ENCODE assay signal across 12 cellular contexts in the genomic region with DNA sequence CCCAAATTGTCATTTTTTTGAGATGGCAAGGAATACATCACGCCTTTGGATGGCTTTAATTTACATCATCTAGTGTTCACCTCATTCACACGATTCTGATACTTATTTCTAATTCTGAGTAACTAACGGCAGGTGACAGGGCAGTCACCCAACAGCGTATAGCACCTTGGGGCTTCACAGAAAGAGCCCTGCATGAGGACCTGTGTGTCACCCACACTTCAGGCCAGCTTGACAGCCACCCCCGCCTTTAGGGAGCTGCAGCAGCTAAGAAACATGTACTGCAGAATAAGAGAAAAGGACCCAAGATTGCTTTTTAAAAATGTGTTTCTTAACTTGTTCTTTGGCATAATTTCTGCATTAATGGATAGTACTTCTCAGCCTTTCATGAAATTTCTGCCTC.
DNase-seq lines count a peak whose midpoint lies in the region; ATAC-seq and TF ChIP-seq lines count a peak whose summit lies in the region.
"Had no signal": no experiment of that assay in that cellular context is flagged by ENCODE, and none has a peak within 500 bp of the region (broad histone marks: within the 10 kb centered on the region; RNA-seq: fewer than 3 reads in every experiment).

No MANE protein-coding gene starts in this region.

- intact Hi-C loops in colonic mucosa (cut with DNase I), result no loop called here

- no peaks in the 10 kb centered on the region for H3K27me3 ChIP-seq in thymus (ENCODE audit: control insufficient read depth, insufficient read depth)
- no peaks in the 10 kb centered on the region for H3K27me3 ChIP-seq in colonic mucosa
- H3K27me3 ChIP-seq: MG63 had no signal

- H3K9me3 ChIP-seq in thymus (ENCODE audit: control insufficient read depth) (peaks cover 1% of the 10 kb centered on the region), colonic mucosa (no peaks in the 10 kb centered on the region)
- H3K9me3 ChIP-seq: MG63 had no signal

- peaks cover 65% of the 10 kb centered on the region for H3K4me1 Mint-ChIP-seq in activated T-cell treated with anti-CD3 and anti-CD28 coated beads, Interleukin-2, amount 50 U/mL, for 24 hours (ENCODE audit: low read depth)
- H3K4me1 Mint-ChIP-seq in immature natural killer cell, result peaks cover 56 to 69% of the 10 kb centered on the region in 2 donors

- WGBS in thymus, result 78% methylated on average over 5 of the region's 5 CpGs

- H3K27ac ChIP-seq in thymus (ENCODE audit: low read depth) (peak overlapping the region; percentile 53), colonic mucosa (no peak overlapping the region)

- peak; percentile 11 for DNase-seq in stimulated activated naive CD4-positive, alpha-beta T cell treated with Interleukin-2 at 50 U/mL for 16 hours (lab: John Stamatoyannopoulos, UW)
- DNase-seq in stimulated activated naive CD4-positive, alpha-beta T cell (lab: John Stamatoyannopoulos, UW), result no peak
- DNase-seq in activated T-cell treated with anti-CD3 and anti-CD28 coated beads, Interleukin-2, amount 50 U/mL, for 24 hours, result no peak
- no peak for DNase-seq in immature natural killer cell
- DNase-seq in colonic mucosa, result no peak
- DNase-seq: foreskin melanocyte, mammary epithelial cell, MG63 had no signal

- peaks cover 5% of the 10 kb centered on the region for H3K36me3 ChIP-seq in thymus (ENCODE audit: control insufficient read depth, insufficient read depth)
- H3K36me3 ChIP-seq in colonic mucosa, result no peaks in the 10 kb centered on the region
- H3K36me3 ChIP-seq: MG63 had no signal

- H3K4me1 ChIP-seq in thymus (ENCODE audit: control insufficient read depth, insufficient read depth, low read length), result peaks cover 49% of the 10 kb centered on the region
- H3K4me1 ChIP-seq in colonic mucosa, result no peaks in the 10 kb centered on the region

- TF ChIP-seq CTCF in colonic mucosa (IDR thresholded peaks at IDR 0.05), result no peak

- H3K4me3 Mint-ChIP-seq in activated T-cell treated with anti-CD3 and anti-CD28 coated beads, Interleukin-2, amount 50 U/mL, for 24 hours, result peak overlapping the region; percentile 84
- peak overlapping the region; percentile 91 to 97 (median 94) for H3K4me3 Mint-ChIP-seq in immature natural killer cell
- H3K4me3 Mint-ChIP-seq: CD14-positive monocyte had no signal

- peaks cover 38% of the 10 kb centered on the region for H3K36me3 Mint-ChIP-seq in activated T-cell treated with anti-CD3 and anti-CD28 coated beads, Interleukin-2, amount 50 U/mL, for 24 hours (ENCODE audit: low read depth)
- H3K36me3 Mint-ChIP-seq in immature natural killer cell, result peaks cover 4 to 17% (median 9%) of the 10 kb centered on the region in 3 donors

- H3K4me3 ChIP-seq in thymus (ENCODE audit: low read length) (no peak overlapping the region), colonic mucosa (no peak overlapping the region)
- H3K4me3 ChIP-seq: MG63 had no signal

- peak overlapping the region; percentile 95 for H3K27ac Mint-ChIP-seq in activated T-cell treated with anti-CD3 and anti-CD28 coated beads, Interleukin-2, amount 50 U/mL, for 24 hours
- peak overlapping the region; percentile 85 to 96 (median 94) for H3K27ac Mint-ChIP-seq in immature natural killer cell

- H3K9ac ChIP-seq in colonic mucosa (ENCODE audit: low read depth in 2 of 2, low read length in 2 of 2), result no peak overlapping the region

- no peak for ATAC-seq in HG02763 (IDR thresholded peaks at IDR 0.05; ENCODE audit: unreplicated experiment)
- ATAC-seq in HG03571 (IDR thresholded peaks at IDR 0.05; ENCODE audit: unreplicated experiment), result no peak

- H3K9me3 Mint-ChIP-seq in activated T-cell treated with anti-CD3 and anti-CD28 coated beads, Interleukin-2, amount 50 U/mL, for 24 hours, result peaks cover 12% of the 10 kb centered on the region
- peaks cover 0 to 5% (median under 1%) of the 10 kb centered on the region in 6 donors for H3K9me3 Mint-ChIP-seq in immature natural killer cell

- H3K27me3 Mint-ChIP-seq in activated T-cell treated with anti-CD3 and anti-CD28 coated beads, Interleukin-2, amount 50 U/mL, for 24 hours, result no peaks in the 10 kb centered on the region
- H3K27me3 Mint-ChIP-seq in immature natural killer cell (ENCODE audit: low read depth in 3 of 3), result peaks cover 0 to 9% (median 7%) of the 10 kb centered on the region in 3 donors
